8 cellular contexts compared by ENCODE assay signal in the genomic region with DNA sequence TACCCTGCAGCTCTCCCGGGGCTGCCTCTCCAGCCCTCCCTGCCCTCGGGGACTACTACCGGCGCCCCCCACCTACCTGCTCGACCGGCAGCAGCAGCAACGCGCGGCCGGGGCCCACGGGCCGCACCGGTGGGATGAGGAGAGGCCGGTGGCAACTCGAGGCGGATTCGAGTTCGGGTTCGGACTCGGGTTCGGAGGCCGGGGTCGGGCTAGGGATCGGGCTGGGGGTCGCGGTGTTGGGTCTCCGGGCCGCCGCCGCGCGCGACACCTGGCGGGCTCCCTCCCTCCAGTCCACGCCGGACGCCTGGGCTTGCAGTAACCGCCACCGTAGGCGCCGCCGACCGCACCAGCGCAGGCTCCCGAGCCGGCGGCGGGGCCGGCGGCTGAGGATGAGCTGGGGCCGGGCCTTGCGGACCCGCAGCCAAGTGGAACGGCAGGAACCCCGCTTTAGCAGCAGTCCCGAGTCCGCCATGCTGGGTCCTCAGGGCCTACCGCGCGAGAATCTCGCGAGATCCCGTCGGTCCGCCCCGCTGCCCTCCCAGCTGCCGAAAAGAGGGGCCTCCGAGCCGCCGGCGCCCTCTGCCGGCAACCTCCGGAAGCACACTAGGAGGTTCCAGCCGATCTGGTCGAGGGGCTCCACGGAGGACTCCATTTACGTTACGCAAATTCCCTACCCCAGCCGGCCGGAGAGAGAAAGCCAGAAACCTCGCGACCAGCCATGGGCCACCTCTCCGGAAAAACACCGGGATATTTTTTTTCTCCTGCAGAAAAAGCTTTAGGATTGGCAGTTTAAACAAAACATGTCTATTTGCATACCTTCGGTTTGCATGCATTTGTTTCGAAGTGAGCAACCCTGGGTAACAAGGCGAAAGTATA. TPM values are rescaled to one million over a fixed set of nuclear protein-coding genes. Genes with fewer than 3 reads are reported as not detected.
DNase-seq lines count a peak whose midpoint lies in the region; ATAC-seq, FAIRE-seq and TF ChIP-seq lines count a peak whose summit lies in the region.

A gene (minus strand): TSS at position 483 of the 876 bp plus-strand sequence. CDS start 11 bp downstream, at position 472.

- H3K27ac ChIP-seq in left ventricle myocardium inferior (replicated peaks) (peak within 1 kb of the TSS; percentile 82), prostate gland (peak within 1 kb of the TSS; percentile 55 to 66), urinary bladder (ENCODE audit: low read depth) (peak within 1 kb of the TSS; percentile 42)

- FAIRE-seq in GM12891 (lab: Jason Lieb, UNC) = peak; percentile 98

- peaks cover 22% of the 10 kb centered on the region for H3K36me3 ChIP-seq in left ventricle myocardium inferior
- H3K36me3 ChIP-seq in prostate gland = no peaks in the 10 kb centered on the region
- H3K36me3 ChIP-seq in urinary bladder (ENCODE audit: insufficient read depth) = peaks cover 2% of the 10 kb centered on the region

- DNase-seq in GM12891 (ENCODE audit: insufficient read length, low spot score) (peak; percentile 97), NCI-H1436 (lab: John Stamatoyannopoulos, UW) (peak; percentile 91), T-helper 1 cell (peak; percentile 89 to 94 (median 91)), amniotic stem cell (lab: John Stamatoyannopoulos, UW) (peak; percentile 75), left ventricle myocardium inferior (peak; percentile 96), prostate gland (ENCODE audit: low spot score) (peak; percentile 89)

- WGBS in prostate gland = 3% methylated on average over 55 of the region's 87 CpGs
- 2% methylated on average over 87 of the region's 87 CpGs for WGBS in urinary bladder

- H3K9me3 ChIP-seq in left ventricle myocardium inferior (replicated peaks) (no peaks in the 10 kb centered on the region), prostate gland (no peaks in the 10 kb centered on the region)

- H3K4me1 ChIP-seq in left ventricle myocardium inferior (peaks cover 29% of the 10 kb centered on the region), prostate gland (replicated peaks) (no peaks in the 10 kb centered on the region), urinary bladder (ENCODE audit: insufficient read depth) (no peaks in the 10 kb centered on the region)

- peak; percentile 91 for ATAC-seq in HG02840 (IDR thresholded peaks at IDR 0.05; ENCODE audit: low FRiP score, unreplicated experiment)

- intact Hi-C loops in left ventricle myocardium inferior (cut with micrococcal nuclease) = no loop called here
- intact Hi-C loops in prostate gland (cut with DNase I) = loop anchor here (2.0 kb wide), 3 partner anchors 27 to 81 kb away; no protein-coding TSS in a partner anchor

- TF ChIP-seq POLR2A in GM12891 (IDR thresholded peaks at IDR 0.05; ENCODE audit: low read depth, low read length) (peak; percentile 83), prostate gland (IDR thresholded peaks at IDR 0.05) (peak; percentile 42)

- H3K27me3 ChIP-seq in left ventricle myocardium inferior (ENCODE audit: low read depth) (no peaks in the 10 kb centered on the region), prostate gland (replicated peaks; ENCODE audit: insufficient read depth) (no peaks in the 10 kb centered on the region)

- TF ChIP-seq CTCF in left ventricle myocardium inferior (IDR thresholded peaks at IDR 0.05; ENCODE audit: borderline replicate concordance) = peak; percentile 97
- TF ChIP-seq CTCF in prostate gland (IDR thresholded peaks at IDR 0.05) = peak; percentile 95 to 99 (median 98)

- peak within 1 kb of the TSS; percentile 75 for H3K4me3 ChIP-seq in left ventricle myocardium inferior
- peak within 1 kb of the TSS; percentile 85 to 98 for H3K4me3 ChIP-seq in prostate gland
- peak within 1 kb of the TSS; percentile 80 for H3K4me3 ChIP-seq in urinary bladder (ENCODE audit: low read depth, low read length)

TF ChIP-seq in GM12891, 5 proteins besides CTCF, POLR2A, EP300 and RAD21:
- TF ChIP-seq PAX5 (IDR thresholded peaks at IDR 0.05; ENCODE audit: insufficient read depth, low read length, severe bottlenecking) = peak; percentile 89
- TF ChIP-seq TAF1 (IDR thresholded peaks at IDR 0.05; ENCODE audit: low read depth, low read length) = peak; percentile 94
- TF ChIP-seq SPI1 (IDR thresholded peaks at IDR 0.05; ENCODE audit: low read depth, low read length) = no peak
- peak; percentile 74 for TF ChIP-seq POLR2AphosphoS5 (IDR thresholded peaks at IDR 0.05; ENCODE audit: low read depth, low read length)
TF ChIP-seq in GM12891: peak in this region for 3.

RNA-seq across cellular contexts. Expression of the gene that starts here (rescaled TPM):
- polyA plus RNA-seq in GM12891 (2012; ENCODE audit: low read depth, missing spikeins) = 5.1 TPM
- total RNA-seq in left ventricle myocardium inferior (13.4 TPM), prostate gland (10 to 100 TPM; 15.7 to 20.9 TPM), urinary bladder (28.6 TPM)
- 4.0 TPM for polyA plus RNA-seq in urinary bladder

Comparison
In these comparisons a context has a peak if more than half of its experiments do, and no peak if none do; other contexts are left out.
1. Peak in every context shown above with its lines: DNase-seq, ATAC-seq, H3K4me3 ChIP-seq and H3K27ac ChIP-seq.